Comparison of ENCODE assay signal across 31 cellular contexts in the genomic region with DNA sequence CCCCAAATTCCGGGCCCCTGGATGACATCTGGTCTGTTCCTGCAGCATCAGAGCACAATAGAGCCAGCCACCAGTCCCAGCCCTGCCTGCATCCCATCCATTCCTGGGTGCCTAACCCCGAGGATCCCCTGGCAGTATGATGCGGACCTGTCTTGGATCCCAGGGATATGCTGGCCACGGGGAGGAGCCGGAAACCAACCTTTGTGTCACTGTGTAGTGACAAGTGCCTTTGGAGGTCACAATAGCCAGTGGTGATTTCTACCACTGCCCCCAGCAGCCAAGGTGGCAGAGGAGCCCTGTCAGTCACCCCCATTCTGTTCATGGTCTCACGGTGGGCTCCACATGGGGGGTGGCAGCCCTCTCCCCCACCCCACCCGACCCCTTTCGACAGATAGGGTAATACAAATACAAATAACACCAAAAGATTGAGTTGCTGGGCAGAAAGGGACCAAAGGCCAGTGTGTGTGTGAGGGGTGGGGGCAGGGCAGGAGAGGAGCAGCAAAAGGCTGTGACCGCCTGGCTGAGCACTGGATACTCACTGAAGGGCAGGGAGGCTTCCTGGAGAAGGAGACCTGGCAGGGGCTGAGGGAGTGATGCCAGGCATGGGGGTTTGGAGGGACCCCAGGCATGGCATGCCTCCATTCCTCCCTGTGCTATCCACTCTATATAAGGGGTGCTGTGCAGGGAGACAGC. TPM values are rescaled to one million over a fixed set of nuclear protein-coding genes. Genes with fewer than 3 reads are reported as not detected.
"Had no signal": no experiment of that assay in that cellular context is flagged by ENCODE, and none has a peak within 500 bp of the region (broad histone marks: within the 10 kb centered on the region; RNA-seq: fewer than 3 reads in every experiment).

No MANE protein-coding gene starts in this region.

- H3K9me3 ChIP-seq: esophagus muscularis mucosa, gastroesophageal sphincter had no signal

- DNase-seq: activated B cell treated with CpG ODN at 0.5 μM for 24 hours; activated CD4-positive, alpha-beta T cell treated with anti-CD3 and anti-CD28 coated beads for 48 hours; activated CD4-positive, alpha-beta T cell treated with anti-CD3 and anti-CD28 coated beads, Interleukin-2, amount 50 U/mL, for 1 hour; activated CD4-positive, alpha-beta T cell treated with anti-CD3 and anti-CD28 coated beads, Interleukin-2, amount 50 U/mL, for 48 hours; activated CD8-positive, alpha-beta memory T cell treated with anti-CD3 and anti-CD28 coated beads for 24 hours; activated CD8-positive, alpha-beta T cell treated with anti-CD3 and anti-CD28 coated beads for 36 hours; activated effector memory CD4-positive, alpha-beta T cell treated with Interleukin-2 at 50 U/mL for 16 hours; activated gamma-delta T cell treated with Interleukin-2 at 50 U/mL for 16 hours; activated naive CD4-positive, alpha-beta T cell treated with anti-CD3 and anti-CD28 coated beads, Interleukin-2, amount 50 U/mL, for 16 hours; activated naive CD4-positive, alpha-beta T cell treated with Interleukin-2 at 50 U/mL for 16 hours; activated T-cell treated with anti-CD3 and anti-CD28 coated beads, Interleukin-2, amount 50 U/mL, for 4 hours; amniotic stem cell; anterior cingulate cortex; cortex of kidney; dermis blood vessel endothelial cell; effector CD4-positive, alpha-beta T cell; effector memory CD8-positive, alpha-beta T cell; erythroblast; foreskin keratinocyte; T-helper 1 cell; T-helper 17 cell; T1000; WERI-Rb-1 had no signal

- H3K27me3 Mint-ChIP-seq: activated naive CD8-positive, alpha-beta T cell had no signal

- H3K27me3 ChIP-seq: foreskin keratinocyte, gastroesophageal sphincter had no signal

- H3K36me3 ChIP-seq: esophagus muscularis mucosa, gastroesophageal sphincter, WERI-Rb-1 had no signal

- H3K4me1 Mint-ChIP-seq: activated B cell treated with CpG ODN at 0.5 μM for 24 hours; activated T-helper 17 cell treated with anti-CD3 and anti-CD28 coated beads, Interleukin-2, amount 50 U/mL, for 72 hours had no signal

- H3K27ac ChIP-seq: esophagus muscularis mucosa, foreskin keratinocyte, gastroesophageal sphincter, WERI-Rb-1 had no signal

- H3K4me3 ChIP-seq: esophagus muscularis mucosa, gastroesophageal sphincter had no signal

- H3K36me3 Mint-ChIP-seq: activated naive CD8-positive, alpha-beta T cell had no signal

- H3K27ac Mint-ChIP-seq: activated B cell treated with CpG ODN at 0.5 μM for 24 hours; activated CD8-positive, alpha-beta T cell treated with anti-CD3 and anti-CD28 coated beads for 36 hours; activated naive CD8-positive, alpha-beta T cell; activated T-helper 17 cell treated with anti-CD3 and anti-CD28 coated beads, Interleukin-2, amount 50 U/mL, for 72 hours; effector memory CD8-positive, alpha-beta T cell; T-helper 17 cell; T-helper 2 cell treated with Interferon-gamma antibody and Interleukin-4, amounts not matched to agents 5 μg/mL and 100 μg/mL, for 36 hours had no signal

- H3K9me3 Mint-ChIP-seq: activated B cell treated with CpG ODN at 0.5 μM for 24 hours; activated CD8-positive, alpha-beta T cell treated with anti-CD3 and anti-CD28 coated beads for 36 hours; activated T-cell treated with anti-CD3 and anti-CD28 coated beads, Interleukin-2, amount 50 U/mL, for 4 hours; activated T-helper 17 cell treated with anti-CD3 and anti-CD28 coated beads, Interleukin-2, amount 50 U/mL, for 72 hours; effector memory CD8-positive, alpha-beta T cell; T-helper 2 cell treated with Interferon-gamma antibody and Interleukin-4, amounts not matched to agents 5 μg/mL and 100 μg/mL, for 36 hours had no signal

- H3K4me3 Mint-ChIP-seq: activated B cell treated with CpG ODN at 0.5 μM for 24 hours; activated CD8-positive, alpha-beta T cell treated with anti-CD3 and anti-CD28 coated beads for 36 hours; activated naive CD8-positive, alpha-beta T cell; activated T-cell treated with anti-CD3 and anti-CD28 coated beads, Interleukin-2, amount 50 U/mL, for 4 hours; activated T-helper 17 cell treated with anti-CD3 and anti-CD28 coated beads, Interleukin-2, amount 50 U/mL, for 72 hours; effector memory CD8-positive, alpha-beta T cell; T-helper 17 cell; T-helper 2 cell treated with Interferon-gamma antibody and Interleukin-4, amounts not matched to agents 5 μg/mL and 100 μg/mL, for 36 hours had no signal

- H3K4me1 ChIP-seq: foreskin keratinocyte had no signal

- ATAC-seq: activated CD4-positive, CD25-positive, alpha-beta regulatory T cell treated with anti-CD3 and anti-CD28 coated beads, Interleukin-2, amount 50 U/mL, for 24 hours; activated CD8-positive, alpha-beta T cell treated with anti-CD3 and anti-CD28 coated beads for 36 hours; activated T-cell treated with anti-CD3 and anti-CD28 coated beads, Interleukin-2, amount 50 U/mL, for 4 hours; activated T-helper 17 cell treated with anti-CD3 and anti-CD28 coated beads, Interleukin-2, amount 50 U/mL, for 72 hours; effector memory CD8-positive, alpha-beta T cell; foreskin keratinocyte; gastroesophageal sphincter; T-helper 17 cell had no signal

- FAIRE-seq: astrocyte, colon had no signal

RNA-seq across cellular contexts. Expression of gene MEOX1, which starts 29.0 kb away (rescaled TPM):
- total RNA-seq: activated B cell treated with CpG ODN at 0.5 μM for 24 hours, astrocyte had no signal
